ENCODE assay signal across 15 cellular contexts in genomic region chr12:122042910-122043309, GRCh38. TPM values are rescaled to one million over a fixed set of nuclear protein-coding genes. Genes with fewer than 3 reads are reported as not detected.
DNase-seq lines count a peak whose midpoint lies in the region; ATAC-seq and TF ChIP-seq lines count a peak whose summit lies in the region.
"Had no signal": no experiment of that assay in that cellular context is flagged by ENCODE, and none has a peak within 500 bp of the region (broad histone marks: within the 10 kb centered on the region; RNA-seq: fewer than 3 reads in every experiment).

No MANE protein-coding gene starts in this region.

- H3K4me3 Mint-ChIP-seq in progenitor cell of endocrine pancreas (ENCODE audit: low read depth), result no peak overlapping the region
- H3K4me3 Mint-ChIP-seq: CD4-positive, CD25-positive, alpha-beta regulatory T cell had no signal

- peaks cover 20% of the 10 kb centered on the region for H3K36me3 Mint-ChIP-seq in progenitor cell of endocrine pancreas (ENCODE audit: insufficient read depth)

- no peaks in the 10 kb centered on the region for H3K9me3 Mint-ChIP-seq in progenitor cell of endocrine pancreas (ENCODE audit: low read depth)
- H3K9me3 Mint-ChIP-seq: CD4-positive, CD25-positive, alpha-beta regulatory T cell had no signal

- no peaks in the 10 kb centered on the region for H3K27me3 Mint-ChIP-seq in progenitor cell of endocrine pancreas
- H3K27me3 Mint-ChIP-seq: CD4-positive, CD25-positive, alpha-beta regulatory T cell had no signal

- no peak for TF ChIP-seq CTCF in progenitor cell of endocrine pancreas (IDR thresholded peaks at IDR 0.05; ENCODE audit: unreplicated experiment)
- no peak for TF ChIP-seq CTCF in GM13977 (IDR thresholded peaks at IDR 0.05; ENCODE audit: extremely low read depth, insufficient read depth, missing control alignments)

- ATAC-seq in HG03521 (IDR thresholded peaks at IDR 0.05; ENCODE audit: unreplicated experiment) (no peak), GM21737 (IDR thresholded peaks at IDR 0.05; ENCODE audit: unreplicated experiment) (no peak)

- peaks cover 11% of the 10 kb centered on the region for H3K4me1 Mint-ChIP-seq in progenitor cell of endocrine pancreas (ENCODE audit: low read depth)
- H3K4me1 Mint-ChIP-seq: CD4-positive, CD25-positive, alpha-beta regulatory T cell had no signal

- DNase-seq in Caki2 (ENCODE audit: low read depth) (peak; percentile 34), NCI-H526 (lab: John Stamatoyannopoulos, UW) (peak; percentile 37 to 61), kidney tubule cell (ENCODE audit: low spot score) (peak; percentile 66), progenitor cell of endocrine pancreas (ENCODE audit: low spot score, unreplicated experiment) (no peak), NCI-H1417 treated with DMSO at 0.1 percent for 48 hours (lab: John Stamatoyannopoulos, UW) (no peak), GM13977 (ENCODE audit: low spot score) (no peak)
- DNase-seq: 8988T; AML-193; Calu3; CD4-positive, CD25-positive, alpha-beta regulatory T cell; DMS 273 treated with DMSO at 0.1 percent for 48 hours; GM23248; H7 had no signal

- H3K27ac Mint-ChIP-seq in progenitor cell of endocrine pancreas, result peak overlapping the region; percentile 59
- H3K27ac Mint-ChIP-seq: CD4-positive, CD25-positive, alpha-beta regulatory T cell had no signal

- in situ Hi-C loops in Caki2 (cut with HindIII; ENCODE audit: low pct_unique_long_range_greater_than_20kb, low sequenced_read_pairs), result no loop called here
- in situ Hi-C loops in GM13977 (cut with MboI; ENCODE audit: low pct_unique_long_range_greater_than_20kb, low sequenced_read_pairs, unreplicated experiment), result no loop called here

RNA-seq across cellular contexts. Expression of gene BCL7A, which starts 21.2 kb away (rescaled TPM):
- 23.8 and 28.8 TPM in 2 replicates for total RNA-seq in Caki2 (2014; rRNA removed; shearing (Covaris generic); ENCODE audit: low replicate concordance)
- 43.7 and 49.3 TPM in 2 replicates for total RNA-seq in progenitor cell of endocrine pancreas

RNA-seq across cellular contexts. Expression of gene MLXIP, which starts 35.6 kb away (rescaled TPM):
- total RNA-seq in Caki2 (2014; rRNA removed; shearing (Covaris generic); ENCODE audit: low replicate concordance), result 5.0 and 7.0 TPM in 2 replicates
- 48.6 and 48.7 TPM in 2 replicates for total RNA-seq in progenitor cell of endocrine pancreas

Comparison
In these comparisons a context has a peak if more than half of its experiments do, and no peak if none do; other contexts are left out.
1. DNase-seq: peak in Caki2 (single experiment), NCI-H526 (2 of 2) and kidney tubule cell (single experiment); none in progenitor cell of endocrine pancreas (single experiment), NCI-H1417 treated with DMSO at 0.1 percent for 48 hours (single experiment) and GM13977 (single experiment).